ENCODE assay signal across 1 cellular context in genomic region chr1:56643661-56644060, GRCh38.
TF ChIP-seq lines count a peak whose summit lies in the region.

No MANE protein-coding gene starts in this region.

TF ChIP-seq in SK-N-SH treated with all-trans-retinoic acid at 6 μM for 48 hours, 23 proteins besides CTCF, POLR2A, EP300 and RAD21 (continued from another document):
- TF ChIP-seq TSHZ2 (CRISPR knock-in tag; IDR thresholded peaks at IDR 0.05), result no peak
